ENCODE assay signal across 8 cellular contexts in genomic region chr1:91020967-91021685, GRCh38. TPM values are rescaled to one million over a fixed set of nuclear protein-coding genes. Genes with fewer than 3 reads are reported as not detected.
DNase-seq lines count a peak whose midpoint lies in the region; ATAC-seq and TF ChIP-seq lines count a peak whose summit lies in the region.

No MANE protein-coding gene starts in this region.

- CTCF ChIA-PET in RWPE1 (lab: Yijun Ruan, JAX): interaction anchor here (0.6 kb wide), 1 partner anchor 145 kb away, joined by 3 read pairs; no protein-coding TSS in a partner anchor

- peak overlapping the region; percentile 100 for H3K4me3 Mint-ChIP-seq in neural crest cell

- DNase-seq in DMS153 treated with DMSO at 0.1 percent for 48 hours (lab: John Stamatoyannopoulos, UW; ENCODE audit: unreplicated experiment): peak; percentile 82
- peak; percentile 53 for DNase-seq in HuH-7 (ENCODE audit: low spot score)
- peak; percentile 54 for DNase-seq in RWPE1 (ENCODE audit: low spot score)
- DNase-seq in activated effector memory CD4-positive, alpha-beta T cell treated with Interleukin-2 at 50 U/mL for 16 hours: peak; percentile 56
- DNase-seq in fibroblast of the aortic adventitia (ENCODE audit: low read depth): peak; percentile 73
- peak; percentile 69 for DNase-seq in neural crest cell (ENCODE audit: low read depth, low spot score)

- H3K36me3 ChIP-seq in stomach smooth muscle (ENCODE audit: control insufficient read depth in 2 of 2, insufficient read depth in 2 of 2, low read length in 2 of 2): peaks cover 0 to 2% of the 10 kb centered on the region in 2 donors

- H3K27ac ChIP-seq in RWPE1 (peak overlapping the region; percentile 97), stomach smooth muscle (ENCODE audit: low read length) (peak overlapping the region; percentile 96)

- TF ChIP-seq CTCF in RWPE1 (conservative IDR thresholded peaks at IDR 0.05; ENCODE audit: low read depth): no peak
- no peak for TF ChIP-seq CTCF in fibroblast of the aortic adventitia (IDR thresholded peaks at IDR 0.05; ENCODE audit: insufficient read depth, low read length)
- no peak for TF ChIP-seq CTCF in neural crest cell (conservative IDR thresholded peaks at IDR 0.05)

- H3K9ac ChIP-seq in stomach smooth muscle (ENCODE audit: low read length in 2 of 2): peak overlapping the region; percentile 79 to 97

- ATAC-seq in GM21526 (IDR thresholded peaks at IDR 0.05; ENCODE audit: low FRiP score, unreplicated experiment): peak; percentile 46

- POLR2A ChIA-PET in RWPE1 (lab: Yijun Ruan, JAX; ENCODE audit: low non-redundant PET): interaction anchor here (0.6 kb wide), 1 partner anchor 38 kb away, joined by 6 read pairs; no protein-coding TSS in a partner anchor

- H3K27me3 Mint-ChIP-seq in neural crest cell (ENCODE audit: low read depth): no peaks in the 10 kb centered on the region

- no peaks in the 10 kb centered on the region for H3K9me3 ChIP-seq in stomach smooth muscle (ENCODE audit: control insufficient read depth in 2 of 2, low read length in 2 of 2)

- peak overlapping the region; percentile 82 for H3K4me3 ChIP-seq in fibroblast of the aortic adventitia (ENCODE audit: low read depth, low read length)
- H3K4me3 ChIP-seq in stomach smooth muscle (ENCODE audit: low read length in 2 of 2): peak overlapping the region; percentile 82 to 99

- peaks cover 4% of the 10 kb centered on the region for H3K36me3 Mint-ChIP-seq in neural crest cell (ENCODE audit: low read depth)

- peaks cover 3% of the 10 kb centered on the region for H3K9me3 Mint-ChIP-seq in neural crest cell

- peak overlapping the region; percentile 100 for H3K27ac Mint-ChIP-seq in neural crest cell (ENCODE audit: unreplicated experiment)

- peaks cover 44% of the 10 kb centered on the region for H3K4me1 Mint-ChIP-seq in neural crest cell

- no peaks in the 10 kb centered on the region for H3K27me3 ChIP-seq in stomach smooth muscle (ENCODE audit: control insufficient read depth in 1 of 2, insufficient read depth in 2 of 2, low read length in 2 of 2)

- H3K4me1 ChIP-seq in stomach smooth muscle (ENCODE audit: control insufficient read depth, insufficient read depth, low read length): peaks cover 6% of the 10 kb centered on the region

RNA-seq across cellular contexts. Expression of gene ZNF644, which starts 0.7 kb away (rescaled TPM):
- 58.8 and 58.9 TPM in 2 replicates for total RNA-seq in fibroblast of the aortic adventitia (ENCODE audit: low replicate concordance)
- 68.8 and 70.9 TPM in 2 replicates for total RNA-seq in neural crest cell

Comparison
In these comparisons a context has a peak if more than half of its experiments do, and no peak if none do; other contexts are left out.
1. Peak in every context shown above with its lines: DNase-seq, ATAC-seq, H3K4me3 ChIP-seq and H3K27ac ChIP-seq.